In genomic region chr18:31289446-31289845, GRCh38 we compare ENCODE assay signal across 3 cellular contexts. TPM values are rescaled to one million over a fixed set of nuclear protein-coding genes. Genes with fewer than 3 reads are reported as not detected.
"Had no signal": no experiment of that assay in that cellular context is flagged by ENCODE, and none has a peak within 500 bp of the region (broad histone marks: within the 10 kb centered on the region; RNA-seq: fewer than 3 reads in every experiment).

No MANE protein-coding gene starts in this region.

RNA-seq across cellular contexts. Expression of gene DSG1, which starts 28.5 kb away (rescaled TPM):
- total RNA-seq: LHCN-M2, M059J, MCF 10A had no signal
